8 cellular contexts compared by ENCODE assay signal in the genomic region with DNA sequence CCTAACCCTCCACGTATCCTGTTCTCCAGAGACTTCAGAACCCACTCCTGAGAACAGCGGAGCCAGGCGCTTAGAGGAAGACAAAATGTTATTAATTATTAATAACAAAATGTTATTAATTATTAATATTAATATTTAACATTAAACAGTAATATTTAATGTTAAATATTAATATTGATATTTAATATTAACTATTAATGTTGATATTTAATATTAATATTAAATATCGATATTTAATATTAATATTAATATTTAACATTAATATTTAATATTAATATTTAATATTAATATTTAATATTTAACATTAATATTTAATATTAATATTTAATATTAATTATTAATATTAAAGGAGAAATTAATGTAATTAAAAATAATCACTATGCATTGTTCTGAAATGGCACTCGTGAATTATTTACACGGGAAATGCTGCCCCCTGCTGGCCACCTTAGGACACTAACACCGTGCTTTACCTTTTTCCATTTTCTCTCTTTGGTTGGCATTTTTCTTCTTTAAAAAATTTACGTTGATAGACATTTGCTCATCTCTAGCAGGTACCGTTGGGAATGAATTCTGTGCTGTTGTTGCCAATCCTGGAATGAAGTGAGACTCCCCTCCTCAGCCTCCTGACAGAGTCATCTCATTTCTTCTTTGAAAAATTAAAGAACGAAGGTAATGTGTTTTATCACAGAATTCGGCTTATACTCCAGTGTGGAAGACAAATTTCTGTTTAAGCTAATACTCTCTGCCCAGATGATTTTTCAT. TPM values are rescaled to one million over a fixed set of nuclear protein-coding genes. Genes with fewer than 3 reads are reported as not detected.
DNase-seq lines count a peak whose midpoint lies in the region; ATAC-seq and TF ChIP-seq lines count a peak whose summit lies in the region.

No MANE protein-coding gene starts in this region.

- ATAC-seq in GM18909 (IDR thresholded peaks at IDR 0.05; ENCODE audit: poor library complexity, unreplicated experiment) = peak; percentile 55
- ATAC-seq in GM21737 (IDR thresholded peaks at IDR 0.05; ENCODE audit: unreplicated experiment) = no peak

- no peak overlapping the region for H3K27ac ChIP-seq in AG04450 (ENCODE audit: low read depth, low read length)
- H3K27ac ChIP-seq in Peyer's patch = no peak overlapping the region
- H3K27ac ChIP-seq in sigmoid colon = no peak overlapping the region

- intact Hi-C loops in activated T-helper 2 cell treated with anti-CD3 and anti-CD28 coated beads, Interferon-gamma antibody, Interleukin-2, Interleukin-4, amounts not matched to agents 10 μg/mL and 5 μg/mL and 100 μg/mL, durations not matched to agents 14 hours and 24 hours and 36 hours (cut with micrococcal nuclease) = loop anchor here (5.0 to 10.0 kb wide), 4 partner anchors 61 to 169 kb away; no protein-coding TSS in a partner anchor
- intact Hi-C loops in cardiac septum (cut with DNase I) (loop anchor here (5.0 kb wide), 2 partner anchors 64 to 329 kb away; no protein-coding TSS in a partner anchor), sigmoid colon (cut with DNase I) (loop anchor here (5.0 kb wide), 1 partner anchor 329 kb away; no protein-coding TSS in a partner anchor)

- no peaks in the 10 kb centered on the region for H3K36me3 Mint-ChIP-seq in activated T-helper 2 cell treated with anti-CD3 and anti-CD28 coated beads, Interferon-gamma antibody, Interleukin-2, Interleukin-4, amounts not matched to agents 10 μg/mL and 5 μg/mL and 100 μg/mL, durations not matched to agents 14 hours and 24 hours and 36 hours (ENCODE audit: low read depth)

- H3K4me1 ChIP-seq in Peyer's patch = no peaks in the 10 kb centered on the region
- H3K4me1 ChIP-seq in sigmoid colon = no peaks in the 10 kb centered on the region

- POLR2A ChIA-PET in AG04450 (lab: Yijun Ruan, JAX) = no interaction called here

- H3K4me1 Mint-ChIP-seq in activated T-helper 2 cell treated with anti-CD3 and anti-CD28 coated beads, Interferon-gamma antibody, Interleukin-2, Interleukin-4, amounts not matched to agents 10 μg/mL and 5 μg/mL and 100 μg/mL, durations not matched to agents 14 hours and 24 hours and 36 hours (ENCODE audit: low read depth) = peaks cover 2% of the 10 kb centered on the region

- TF ChIP-seq CTCF in AG04450 (IDR thresholded peaks at IDR 0.05; ENCODE audit: low read depth, low read length) = peak; percentile 77
- peak; percentile 56 to 85 (median 66) for TF ChIP-seq CTCF in Peyer's patch (IDR thresholded peaks at IDR 0.05)
- TF ChIP-seq CTCF in sigmoid colon (IDR thresholded peaks at IDR 0.05) = peak; percentile 32 to 70 (median 56)

- no peak overlapping the region for H3K27ac Mint-ChIP-seq in activated T-helper 2 cell treated with anti-CD3 and anti-CD28 coated beads, Interferon-gamma antibody, Interleukin-2, Interleukin-4, amounts not matched to agents 10 μg/mL and 5 μg/mL and 100 μg/mL, durations not matched to agents 14 hours and 24 hours and 36 hours

- no peaks in the 10 kb centered on the region for H3K9me3 Mint-ChIP-seq in activated T-helper 2 cell treated with anti-CD3 and anti-CD28 coated beads, Interferon-gamma antibody, Interleukin-2, Interleukin-4, amounts not matched to agents 10 μg/mL and 5 μg/mL and 100 μg/mL, durations not matched to agents 14 hours and 24 hours and 36 hours

- 44 to 52% methylated on average over 11 of the region's 11 CpGs for WGBS in sigmoid colon, 2 donors

- H3K9me3 ChIP-seq in AG04450 (ENCODE audit: control insufficient read depth, insufficient read depth, low read length) = no peaks in the 10 kb centered on the region
- H3K9me3 ChIP-seq in Peyer's patch = no peaks in the 10 kb centered on the region
- H3K9me3 ChIP-seq in sigmoid colon = no peaks in the 10 kb centered on the region

- CTCF ChIA-PET in AG04450 (lab: Charles Lee) = interaction anchor here (1.2 to 1.5 kb wide), 2 partner anchors 27 to 327 kb away, joined by 3 to 8 read pairs; no protein-coding TSS in a partner anchor

- TF ChIP-seq EP300 in sigmoid colon (IDR thresholded peaks at IDR 0.05) = no peak

- TF ChIP-seq POLR2A in Peyer's patch (IDR thresholded peaks at IDR 0.05) (no peak), sigmoid colon (IDR thresholded peaks at IDR 0.05) (no peak)

- H3K36me3 ChIP-seq in Peyer's patch = no peaks in the 10 kb centered on the region
- no peaks in the 10 kb centered on the region for H3K36me3 ChIP-seq in sigmoid colon

- DNase-seq in AG04450 (ENCODE audit: low read depth, low spot score) = no peak
- DNase-seq in Peyer's patch = peak; percentile 49 to 82 (median 63)
- DNase-seq in activated T-helper 2 cell treated with anti-CD3 and anti-CD28 coated beads, Interferon-gamma antibody, Interleukin-2, Interleukin-4, amounts not matched to agents 10 μg/mL and 5 μg/mL and 100 μg/mL, durations not matched to agents 14 hours and 24 hours and 36 hours (ENCODE audit: low spot score) = peak; percentile 16
- peak; percentile 69 for DNase-seq in cardiac septum (ENCODE audit: low spot score)
- no peak for DNase-seq in sigmoid colon
- no peak for DNase-seq in SIG-M5 (lab: John Stamatoyannopoulos, UW)

- H3K4me3 ChIP-seq in AG04450 (ENCODE audit: low read depth, low read length) = no peak overlapping the region
- no peak overlapping the region for H3K4me3 ChIP-seq in Peyer's patch
- H3K4me3 ChIP-seq in sigmoid colon = no peak overlapping the region

- H3K27me3 ChIP-seq in AG04450 (ENCODE audit: control insufficient read depth, insufficient read depth, low read length) (no peaks in the 10 kb centered on the region), Peyer's patch (no peaks in the 10 kb centered on the region), sigmoid colon (peaks cover 0 to 7% (median 0%) of the 10 kb centered on the region in 3 donors)

- no peak overlapping the region for H3K4me3 Mint-ChIP-seq in activated T-helper 2 cell treated with anti-CD3 and anti-CD28 coated beads, Interferon-gamma antibody, Interleukin-2, Interleukin-4, amounts not matched to agents 10 μg/mL and 5 μg/mL and 100 μg/mL, durations not matched to agents 14 hours and 24 hours and 36 hours (ENCODE audit: low read depth)

- H3K27me3 Mint-ChIP-seq in activated T-helper 2 cell treated with anti-CD3 and anti-CD28 coated beads, Interferon-gamma antibody, Interleukin-2, Interleukin-4, amounts not matched to agents 10 μg/mL and 5 μg/mL and 100 μg/mL, durations not matched to agents 14 hours and 24 hours and 36 hours (ENCODE audit: low read depth) = peaks cover 23% of the 10 kb centered on the region

RNA-seq across cellular contexts. Expression of gene GGTLC1, which starts 7.5 kb away (rescaled TPM):
- polyA plus RNA-seq in AG04450 (2011; rRNA removed) = not detected in 2 replicates
- polyA minus RNA-seq in AG04450 (2011; rRNA and poly(A)+ RNA removed) = not detected in 2 replicates
- not detected for total RNA-seq in Peyer's patch
- not detected in 2 replicates for total RNA-seq in activated T-helper 2 cell treated with anti-CD3 and anti-CD28 coated beads, Interferon-gamma antibody, Interleukin-2, Interleukin-4, amounts not matched to agents 10 μg/mL and 5 μg/mL and 100 μg/mL, durations not matched to agents 14 hours and 24 hours and 36 hours
- total RNA-seq in cardiac septum = not detected
- total RNA-seq in sigmoid colon = not detected
- polyA plus RNA-seq in sigmoid colon = not detected

Comparison
In these comparisons a context has a peak if more than half of its experiments do, and no peak if none do; other contexts are left out.
1. DNase-seq: peak in Peyer's patch (3 of 3), activated T-helper 2 cell treated with anti-CD3 and anti-CD28 coated beads, Interferon-gamma antibody, Interleukin-2, Interleukin-4, amounts not matched to agents 10 μg/mL and 5 μg/mL and 100 μg/mL, durations not matched to agents 14 hours and 24 hours and 36 hours (single experiment) and cardiac septum (single experiment); none in AG04450 (single experiment), sigmoid colon (single experiment) and SIG-M5 (single experiment).
2. Peak in every context shown above with its lines, with median percentiles within 50 percentile points of each other: CTCF ChIP-seq.